8 cellular contexts compared by ENCODE assay signal in genomic region chr2:10688921-10689807, GRCh38. TPM values are rescaled to one million over a fixed set of nuclear protein-coding genes. Genes with fewer than 3 reads are reported as not detected.
A peak's percentile ranks its signal among the peaks of the same experiment; 100 is the strongest.
DNase-seq lines count a peak whose midpoint lies in the region; ATAC-seq and TF ChIP-seq lines count a peak whose summit lies in the region.

No MANE protein-coding gene starts in this region.

- DNase-seq in breast epithelium (ENCODE audit: low spot score in 2 of 2) (no peak), transverse colon (peak; percentile 31), GM10266 (ENCODE audit: extremely low spot score) (no peak)
- no peak for DNase-seq in activated effector memory CD4-positive, alpha-beta T cell treated with Interleukin-2 at 50 U/mL for 16 hours

- in situ Hi-C loops in transverse colon (cut with MboI; ENCODE audit: low pct_ligation_motif_present in 1 of 4, low pct_unique_long_range_greater_than_20kb in 1 of 4, low sequenced_read_pairs in 3 of 4), result no loop called here

- TF ChIP-seq EP300 in transverse colon (IDR thresholded peaks at IDR 0.05; ENCODE audit: low read depth), result no peak

- H4K20me1 ChIP-seq in BLaER1 treated with 17β-estradiol and CSF1 and Interleukin-3, amounts not matched to agents 10 nM and 100 nM, result peaks cover 0 to 54% (median 48%) of the 10 kb centered on the region in 11 experiments; a peak in 21 of 22 replicates

- H3K36me3 ChIP-seq in BLaER1 treated with 17β-estradiol and CSF1 and Interleukin-3, amounts not matched to agents 10 nM and 100 nM, result peaks cover 10 to 38% (median 32%) of the 10 kb centered on the region in 11 experiments
- H3K36me3 ChIP-seq in breast epithelium (peaks cover 4% of the 10 kb centered on the region), liver (ENCODE audit: control insufficient read depth in 4 of 4, insufficient read depth in 3 of 4, low read depth in 1 of 4, low read length in 3 of 4) (no peaks in the 10 kb centered on the region), transverse colon (peaks cover 0 to 1% (median 0%) of the 10 kb centered on the region in 4 donors)

- H3K9ac ChIP-seq in BLaER1 treated with 17β-estradiol and CSF1 and Interleukin-3, amounts not matched to agents 10 nM and 100 nM, result peak overlapping the region; percentile 90 to 98 (median 93)
- H3K9ac ChIP-seq in liver (ENCODE audit: low read depth in 1 of 2, low read length in 2 of 2), result peak overlapping the region; percentile 88 to 99

- WGBS in liver, result 5% methylated on average over 27 of the region's 27 CpGs
- WGBS in transverse colon (ENCODE audit: low coverage in 1 of 2), 2 donors, result 5 to 34% methylated on average over 2 to 27 of the region's 27 CpGs

- H3K27ac ChIP-seq in BLaER1 treated with 17β-estradiol and CSF1 and Interleukin-3, amounts not matched to agents 10 nM and 100 nM, result peak overlapping the region; percentile 85 to 94 (median 92)
- H3K27ac ChIP-seq in breast epithelium (peak overlapping the region; percentile 92 to 98), liver (ENCODE audit: low read depth in 1 of 2, low read length in 2 of 2) (peak overlapping the region; percentile 77 to 82), transverse colon (peak overlapping the region; percentile 83 to 95 (median 91))

- TF ChIP-seq POLR2A in breast epithelium (IDR thresholded peaks at IDR 0.05) (no peak), transverse colon (IDR thresholded peaks at IDR 0.05) (no peak)

- H3K4me2 ChIP-seq in BLaER1 treated with 17β-estradiol and CSF1 and Interleukin-3, amounts not matched to agents 10 nM and 100 nM, result peak overlapping the region; percentile 88 to 99 (median 94)

- no peak for TF ChIP-seq RAD21 in liver (IDR thresholded peaks at IDR 0.05)

- H3K4me1 ChIP-seq in BLaER1 treated with 17β-estradiol and CSF1 and Interleukin-3, amounts not matched to agents 10 nM and 100 nM, result peaks cover 25 to 38% (median 29%) of the 10 kb centered on the region in 10 experiments
- H3K4me1 ChIP-seq in breast epithelium, result peaks cover 0 to 5% of the 10 kb centered on the region in 2 donors
- H3K4me1 ChIP-seq in liver (ENCODE audit: control insufficient read depth in 4 of 4, insufficient read depth in 4 of 4, low read length in 3 of 4), result peaks cover 13 to 34% (median 24%) of the 10 kb centered on the region in 4 donors
- peaks cover 11 to 27% (median 21%) of the 10 kb centered on the region in 4 donors for H3K4me1 ChIP-seq in transverse colon

- H3K9me3 ChIP-seq in BLaER1 treated with 17β-estradiol and CSF1 and Interleukin-3, amounts not matched to agents 10 nM and 100 nM (replicated peaks in 1 of 11), result no peaks in the 10 kb centered on the region
- H3K9me3 ChIP-seq in breast epithelium, result no peaks in the 10 kb centered on the region
- H3K9me3 ChIP-seq in liver (ENCODE audit: control insufficient read depth in 4 of 4, low read length in 3 of 4), result no peaks in the 10 kb centered on the region
- H3K9me3 ChIP-seq in transverse colon, result no peaks in the 10 kb centered on the region

- intact Hi-C loops in breast epithelium (cut with DNase I; ENCODE audit: low total_unique reads), result no loop called here
- intact Hi-C loops in transverse colon (cut with DNase I; ENCODE audit: low total_unique reads), result no loop called here

- TF ChIP-seq CTCF in breast epithelium (IDR thresholded peaks at IDR 0.05) (no peak), liver (IDR thresholded peaks at IDR 0.05; ENCODE audit: low read depth, low read length, missing input control) (no peak), transverse colon (IDR thresholded peaks at IDR 0.05) (no peak), GM10266 (IDR thresholded peaks at IDR 0.05; ENCODE audit: control insufficient read depth, insufficient read depth, low read depth, missing control alignments) (no peak)

- ATAC-seq in GM19397 (IDR thresholded peaks at IDR 0.05; ENCODE audit: unreplicated experiment), result peak; percentile 8
- ATAC-seq in HG03521 (IDR thresholded peaks at IDR 0.05; ENCODE audit: unreplicated experiment), result peak; percentile 14

- no peaks in the 10 kb centered on the region for H3K27me3 ChIP-seq in BLaER1 treated with 17β-estradiol and CSF1 and Interleukin-3, amounts not matched to agents 10 nM and 100 nM
- H3K27me3 ChIP-seq in breast epithelium, result no peaks in the 10 kb centered on the region
- no peaks in the 10 kb centered on the region for H3K27me3 ChIP-seq in liver (ENCODE audit: control insufficient read depth in 4 of 4, insufficient read depth in 4 of 4, low read length in 3 of 4)
- H3K27me3 ChIP-seq in transverse colon, result no peaks in the 10 kb centered on the region

- H3K4me3 ChIP-seq in BLaER1 treated with 17β-estradiol and CSF1 and Interleukin-3, amounts not matched to agents 10 nM and 100 nM, result peak overlapping the region; percentile 85 to 98 (median 96)
- peak overlapping the region; percentile 84 to 97 (median 95) for H3K4me3 ChIP-seq in breast epithelium
- H3K4me3 ChIP-seq in liver (ENCODE audit: low read depth in 1 of 3, low read length in 3 of 3), result peak overlapping the region; percentile 81 to 99 (median 98)
- H3K4me3 ChIP-seq in transverse colon, result peak overlapping the region; percentile 70 to 99 (median 90)

TF ChIP-seq in liver, 16 proteins besides CTCF, POLR2A, EP300 and RAD21:
- TF ChIP-seq YY1 (IDR thresholded peaks at IDR 0.05), result no peak
- TF ChIP-seq FOXA2 (IDR thresholded peaks at IDR 0.05), result no peak
- no peak for TF ChIP-seq GABPA (IDR thresholded peaks at IDR 0.05 in 1 of 2, conservative IDR thresholded peaks at IDR 0.05 in 1 of 2)
- TF ChIP-seq TAF1 (conservative IDR thresholded peaks at IDR 0.05), result no peak
- no peak for TF ChIP-seq SP1 (IDR thresholded peaks at IDR 0.05)
- TF ChIP-seq MAX (IDR thresholded peaks at IDR 0.05), result no peak
- no peak for TF ChIP-seq RXRA (IDR thresholded peaks at IDR 0.05)
- TF ChIP-seq, protein P1, sequence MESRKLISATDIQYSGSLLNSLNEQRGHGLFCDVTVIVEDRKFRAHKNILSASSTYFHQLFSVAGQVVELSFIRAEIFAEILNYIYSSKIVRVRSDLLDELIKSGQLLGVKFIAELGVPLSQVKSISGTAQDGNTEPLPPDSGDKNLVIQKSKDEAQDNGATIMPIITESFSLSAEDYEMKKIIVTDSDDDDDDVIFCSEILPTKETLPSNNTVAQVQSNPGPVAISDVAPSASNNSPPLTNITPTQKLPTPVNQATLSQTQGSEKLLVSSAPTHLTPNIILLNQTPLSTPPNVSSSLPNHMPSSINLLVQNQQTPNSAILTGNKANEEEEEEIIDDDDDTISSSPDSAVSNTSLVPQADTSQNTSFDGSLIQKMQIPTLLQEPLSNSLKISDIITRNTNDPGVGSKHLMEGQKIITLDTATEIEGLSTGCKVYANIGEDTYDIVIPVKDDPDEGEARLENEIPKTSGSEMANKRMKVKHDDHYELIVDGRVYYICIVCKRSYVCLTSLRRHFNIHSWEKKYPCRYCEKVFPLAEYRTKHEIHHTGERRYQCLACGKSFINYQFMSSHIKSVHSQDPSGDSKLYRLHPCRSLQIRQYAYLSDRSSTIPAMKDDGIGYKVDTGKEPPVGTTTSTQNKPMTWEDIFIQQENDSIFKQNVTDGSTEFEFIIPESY (IDR thresholded peaks at IDR 0.05), result no peak
- TF ChIP-seq HNF4G (IDR thresholded peaks at IDR 0.05), result no peak
- no peak for TF ChIP-seq EGR1 (IDR thresholded peaks at IDR 0.05; ENCODE audit: low read depth in 2 of 2)

RNA-seq across cellular contexts. Expression of gene NOL10, which starts 0.6 kb away (rescaled TPM):
- 10 to 100 TPM; 23.5 to 41.6 (median 31.1) TPM for total RNA-seq in breast epithelium
- total RNA-seq in liver, result 10 to 100 TPM; 16.7 to 22.8 TPM
- polyA plus RNA-seq in liver, result 1 to 10 TPM; 7.1 to 8.9 TPM
- 10 to 100 TPM; 10.8 to 25.9 (median 18.8) TPM for total RNA-seq in transverse colon

RNA-seq across cellular contexts. Expression of gene ATP6V1C2, which starts 32.3 kb away (rescaled TPM):
- 10 to 100 TPM in 1 of 3 donors, under 1 TPM in 2; 0.16 to 18.7 (median 0.66) TPM for total RNA-seq in breast epithelium
- under 1 TPM; 0.08 to 0.14 TPM for total RNA-seq in liver
- under 1 TPM; 0.53 to 0.66 TPM for polyA plus RNA-seq in liver
- total RNA-seq in transverse colon, result 10 to 100 TPM in 1 of 4 donors, 1 to 10 TPM in 1, under 1 TPM in 2; 0.48 to 43.0 (median 1.2) TPM
